ENCODE assay signal across 1 cellular context in genomic region chr4:7103599-7104365, GRCh38.
A peak's percentile ranks its signal among the peaks of the same experiment; 100 is the strongest.
TF ChIP-seq lines count a peak whose summit lies in the region.

No MANE protein-coding gene starts in this region.

TF ChIP-seq in HepG2, 621 proteins besides CTCF, POLR2A, EP300 and RAD21 (continued from another document and continues in another):
- 0 out of 2 replicates have a peak, but pooled peaks have one; percentile 53 for TF ChIP-seq ZNF253 (CRISPR knock-in tag; IDR thresholded peaks at IDR 0.05; ENCODE audit: borderline replicate concordance)
- peak; percentile 64; the same call in 1 of the 2 replicates for TF ChIP-seq ZFP91 (CRISPR knock-in tag; IDR thresholded peaks at IDR 0.05; ENCODE audit: borderline replicate concordance)
- TF ChIP-seq FOXO4 (CRISPR knock-in tag; conservative IDR thresholded peaks at IDR 0.05) = no peak
- TF ChIP-seq DNMT3B (CRISPR knock-in tag; conservative IDR thresholded peaks at IDR 0.05) = no peak
- TF ChIP-seq ZNF572 (CRISPR knock-in tag; IDR thresholded peaks at IDR 0.05) = peak; percentile 19; the same call in 1 of the 2 replicates
- no peak for TF ChIP-seq MAF1 (CRISPR knock-in tag; IDR thresholded peaks at IDR 0.05; ENCODE audit: borderline replicate concordance)
- TF ChIP-seq SCMH1 (CRISPR knock-in tag; IDR thresholded peaks at IDR 0.05; ENCODE audit: borderline replicate concordance) = no peak
- TF ChIP-seq POGK (CRISPR knock-in tag; conservative IDR thresholded peaks at IDR 0.05) = peak; percentile 79; the same call in 1 of the 2 replicates
- no peak for TF ChIP-seq ZNF891 (CRISPR knock-in tag; IDR thresholded peaks at IDR 0.05)
- TF ChIP-seq CERS6 (CRISPR knock-in tag; IDR thresholded peaks at IDR 0.05) = no peak
- no peak for TF ChIP-seq LCORL (IDR thresholded peaks at IDR 0.05)
- TF ChIP-seq LCORL (CRISPR knock-in tag; IDR thresholded peaks at IDR 0.05) = peak; percentile 69; the same call in 1 of the 2 replicates
- peak; percentile 76; the same call in 1 of the 2 replicates for TF ChIP-seq ZSCAN5A (CRISPR knock-in tag; IDR thresholded peaks at IDR 0.05; ENCODE audit: borderline replicate concordance)
- TF ChIP-seq NFAT5 (CRISPR knock-in tag; IDR thresholded peaks at IDR 0.05) = no peak
- TF ChIP-seq ZFP37 (CRISPR knock-in tag; IDR thresholded peaks at IDR 0.05; ENCODE audit: borderline replicate concordance) = no peak
- TF ChIP-seq ZNF552 (CRISPR knock-in tag; IDR thresholded peaks at IDR 0.05; ENCODE audit: borderline replicate concordance) = no peak; the same call in 1 of the 2 replicates
- TF ChIP-seq GLI4 (CRISPR knock-in tag; IDR thresholded peaks at IDR 0.05; ENCODE audit: borderline replicate concordance) = no peak
- no peak; the same call in 2 of the 3 replicates for TF ChIP-seq MXI1 (IDR thresholded peaks at IDR 0.05; ENCODE audit: borderline replicate concordance, low read depth, low read length)
- TF ChIP-seq HIVEP1 (CRISPR knock-in tag; IDR thresholded peaks at IDR 0.05) = peak; percentile 74; the same call in 1 of the 2 replicates
- no peak for TF ChIP-seq ZNF101 (CRISPR knock-in tag; IDR thresholded peaks at IDR 0.05; ENCODE audit: borderline replicate concordance, low read depth)
- TF ChIP-seq GFI1 (CRISPR knock-in tag; IDR thresholded peaks at IDR 0.05; ENCODE audit: borderline replicate concordance) = peak; percentile 47; the same call in 1 of the 2 replicates
- TF ChIP-seq PBX2 (CRISPR knock-in tag; IDR thresholded peaks at IDR 0.05) = no peak
- TF ChIP-seq THAP11 (CRISPR knock-in tag; IDR thresholded peaks at IDR 0.05) = no peak; the same call in 1 of the 2 replicates
- peak; percentile 65; the same call in 1 of the 2 replicates for TF ChIP-seq MIER2 (CRISPR knock-in tag; IDR thresholded peaks at IDR 0.05)
- no peak for TF ChIP-seq SP2 (CRISPR knock-in tag; IDR thresholded peaks at IDR 0.05)
- TF ChIP-seq MZF1 (CRISPR knock-in tag; IDR thresholded peaks at IDR 0.05; ENCODE audit: borderline replicate concordance) = no peak
- no peak for TF ChIP-seq ZNF414 (CRISPR knock-in tag; IDR thresholded peaks at IDR 0.05)
- TF ChIP-seq PCBP2 (optimal IDR thresholded peaks at IDR 0.05; ENCODE audit: low read depth, low read length, poor library complexity, severe bottlenecking) = no peak
- no peak for TF ChIP-seq NRL (CRISPR knock-in tag; IDR thresholded peaks at IDR 0.05; ENCODE audit: borderline replicate concordance)
- TF ChIP-seq ZKSCAN5 (CRISPR knock-in tag; IDR thresholded peaks at IDR 0.05) = no peak
- no peak for TF ChIP-seq PPARG (CRISPR knock-in tag; conservative IDR thresholded peaks at IDR 0.05)
- TF ChIP-seq KLF15 (CRISPR knock-in tag; IDR thresholded peaks at IDR 0.05; ENCODE audit: borderline replicate concordance) = no peak
- no peak for TF ChIP-seq ZNF660 (CRISPR knock-in tag; IDR thresholded peaks at IDR 0.05; ENCODE audit: borderline replicate concordance, low read depth)
- TF ChIP-seq TAF15 (IDR thresholded peaks at IDR 0.05; ENCODE audit: low read depth, low read length, poor library complexity, severe bottlenecking) = no peak
- no peak for TF ChIP-seq PREB (CRISPR knock-in tag; IDR thresholded peaks at IDR 0.05)
- TF ChIP-seq ZNF317 (CRISPR knock-in tag; IDR thresholded peaks at IDR 0.05) = no peak
- no peak for TF ChIP-seq ZNF207 (IDR thresholded peaks at IDR 0.05; ENCODE audit: borderline replicate concordance)
- TF ChIP-seq ZUFSP (CRISPR knock-in tag; IDR thresholded peaks at IDR 0.05; ENCODE audit: borderline replicate concordance) = no peak
- TF ChIP-seq HCFC1 (IDR thresholded peaks at IDR 0.05; ENCODE audit: low read depth, low read length) = no peak
- TF ChIP-seq E2F2 (CRISPR knock-in tag; IDR thresholded peaks at IDR 0.05; ENCODE audit: borderline replicate concordance) = no peak
